Comparison of ENCODE assay signal across 19 cellular contexts in genomic region chr13:25840261-25840660, GRCh38.
DNase-seq lines count a peak whose midpoint lies in the region; ATAC-seq and TF ChIP-seq lines count a peak whose summit lies in the region.
"Had no signal": no experiment of that assay in that cellular context is flagged by ENCODE, and none has a peak within 500 bp of the region (broad histone marks: within the 10 kb centered on the region; RNA-seq: fewer than 3 reads in every experiment).

No MANE protein-coding gene starts in this region.

- no peaks in the 10 kb centered on the region for H3K9me3 Mint-ChIP-seq in Calu3 (ENCODE audit: low read depth, unreplicated experiment)

- DNase-seq in COLO829 (ENCODE audit: low spot score) (peak; percentile 92), SK-MEL-5 (ENCODE audit: low read depth, low spot score) (peak; percentile 95), epidermal melanocyte (ENCODE audit: insufficient read length, low spot score) (peak; percentile 51), kidney tubule cell (ENCODE audit: low spot score) (peak; percentile 18), Calu3 (no peak), WERI-Rb-1 (no peak)
- DNase-seq: DMS79, GOT3, KBM-7, NCI-H1105, NCI-H187 treated with DMSO at 0.1 percent for 48 hours, NCI-H2171 treated with DMSO at 0.1 percent for 48 hours, NCI-H510A treated with DMSO at 0.1 percent for 48 hours, Peyer's patch, SIG-M5 had no signal

- BruUV-seq in Calu3 (replicated peaks; lab: Mats Ljungman, UMichigan), result no TSS peak

- intact Hi-C loops in Calu3 (cut with micrococcal nuclease; ENCODE audit: unreplicated experiment), result no loop called here

- no peak for ATAC-seq in HG03439 (IDR thresholded peaks at IDR 0.05; ENCODE audit: unreplicated experiment)
- ATAC-seq in HG03280 (IDR thresholded peaks at IDR 0.05; ENCODE audit: unreplicated experiment), result no peak
- ATAC-seq: GM12878 had no signal

- H3K27ac Mint-ChIP-seq in Calu3 (ENCODE audit: unreplicated experiment), result no peak overlapping the region
- H3K27ac Mint-ChIP-seq: CD14-positive monocyte had no signal

- H3K9me3 ChIP-seq in WERI-Rb-1 (ENCODE audit: severe bottlenecking), result no peaks in the 10 kb centered on the region
- H3K9me3 ChIP-seq: Peyer's patch had no signal

- no peak overlapping the region for H3K4me3 ChIP-seq in WERI-Rb-1 (ENCODE audit: low read depth, low read length)
- H3K4me3 ChIP-seq: GM12878, Peyer's patch had no signal

- H3K36me3 Mint-ChIP-seq in Calu3 (ENCODE audit: insufficient read depth, unreplicated experiment), result no peaks in the 10 kb centered on the region
- H3K36me3 Mint-ChIP-seq: CD14-positive monocyte had no signal

- no peak for TF ChIP-seq CTCF in Calu3 (IDR thresholded peaks at IDR 0.05; ENCODE audit: unreplicated experiment)
- TF ChIP-seq CTCF in WERI-Rb-1 (IDR thresholded peaks at IDR 0.05; ENCODE audit: low read depth, low read length), result no peak

- no peaks in the 10 kb centered on the region for H3K27me3 ChIP-seq in WERI-Rb-1 (ENCODE audit: insufficient read depth, low read depth, severe bottlenecking)
- H3K27me3 ChIP-seq: Peyer's patch had no signal

- no peak overlapping the region for H3K4me3 Mint-ChIP-seq in Calu3 (ENCODE audit: low read depth, unreplicated experiment)
- H3K4me3 Mint-ChIP-seq: CD14-positive monocyte had no signal

- H3K27me3 Mint-ChIP-seq in Calu3 (ENCODE audit: unreplicated experiment), result peaks cover 27% of the 10 kb centered on the region

- in situ Hi-C loops in SK-MEL-5 (cut with HindIII; ENCODE audit: low pct_unique_long_range_greater_than_20kb, low sequenced_read_pairs), result no loop called here

- no peaks in the 10 kb centered on the region for H3K4me1 Mint-ChIP-seq in Calu3 (ENCODE audit: low read depth, unreplicated experiment)

- CTCF ChIA-PET in Calu3 (lab: Charles Lee), result no interaction called here

- no peaks in the 10 kb centered on the region for H3K36me3 ChIP-seq in WERI-Rb-1
- H3K36me3 ChIP-seq: Peyer's patch had no signal

- H3K27ac ChIP-seq in WERI-Rb-1, result no peak overlapping the region
- H3K27ac ChIP-seq: Peyer's patch had no signal

Comparison
In these comparisons a context has a peak if more than half of its experiments do, and no peak if none do; other contexts are left out.
1. DNase-seq: peak in COLO829 (single experiment), SK-MEL-5 (single experiment), epidermal melanocyte (single experiment) and kidney tubule cell (single experiment); none in Calu3 (single experiment) and WERI-Rb-1 (single experiment).